ENCODE assay signal across 1 cellular context in genomic region chr4:102554988-102555387, GRCh38.
TF ChIP-seq lines count a peak whose summit lies in the region.

No MANE protein-coding gene starts in this region.

TF ChIP-seq in GM23338, 12 proteins besides CTCF, POLR2A, EP300 and RAD21 (continued from another document):
- TF ChIP-seq, protein P1, sequence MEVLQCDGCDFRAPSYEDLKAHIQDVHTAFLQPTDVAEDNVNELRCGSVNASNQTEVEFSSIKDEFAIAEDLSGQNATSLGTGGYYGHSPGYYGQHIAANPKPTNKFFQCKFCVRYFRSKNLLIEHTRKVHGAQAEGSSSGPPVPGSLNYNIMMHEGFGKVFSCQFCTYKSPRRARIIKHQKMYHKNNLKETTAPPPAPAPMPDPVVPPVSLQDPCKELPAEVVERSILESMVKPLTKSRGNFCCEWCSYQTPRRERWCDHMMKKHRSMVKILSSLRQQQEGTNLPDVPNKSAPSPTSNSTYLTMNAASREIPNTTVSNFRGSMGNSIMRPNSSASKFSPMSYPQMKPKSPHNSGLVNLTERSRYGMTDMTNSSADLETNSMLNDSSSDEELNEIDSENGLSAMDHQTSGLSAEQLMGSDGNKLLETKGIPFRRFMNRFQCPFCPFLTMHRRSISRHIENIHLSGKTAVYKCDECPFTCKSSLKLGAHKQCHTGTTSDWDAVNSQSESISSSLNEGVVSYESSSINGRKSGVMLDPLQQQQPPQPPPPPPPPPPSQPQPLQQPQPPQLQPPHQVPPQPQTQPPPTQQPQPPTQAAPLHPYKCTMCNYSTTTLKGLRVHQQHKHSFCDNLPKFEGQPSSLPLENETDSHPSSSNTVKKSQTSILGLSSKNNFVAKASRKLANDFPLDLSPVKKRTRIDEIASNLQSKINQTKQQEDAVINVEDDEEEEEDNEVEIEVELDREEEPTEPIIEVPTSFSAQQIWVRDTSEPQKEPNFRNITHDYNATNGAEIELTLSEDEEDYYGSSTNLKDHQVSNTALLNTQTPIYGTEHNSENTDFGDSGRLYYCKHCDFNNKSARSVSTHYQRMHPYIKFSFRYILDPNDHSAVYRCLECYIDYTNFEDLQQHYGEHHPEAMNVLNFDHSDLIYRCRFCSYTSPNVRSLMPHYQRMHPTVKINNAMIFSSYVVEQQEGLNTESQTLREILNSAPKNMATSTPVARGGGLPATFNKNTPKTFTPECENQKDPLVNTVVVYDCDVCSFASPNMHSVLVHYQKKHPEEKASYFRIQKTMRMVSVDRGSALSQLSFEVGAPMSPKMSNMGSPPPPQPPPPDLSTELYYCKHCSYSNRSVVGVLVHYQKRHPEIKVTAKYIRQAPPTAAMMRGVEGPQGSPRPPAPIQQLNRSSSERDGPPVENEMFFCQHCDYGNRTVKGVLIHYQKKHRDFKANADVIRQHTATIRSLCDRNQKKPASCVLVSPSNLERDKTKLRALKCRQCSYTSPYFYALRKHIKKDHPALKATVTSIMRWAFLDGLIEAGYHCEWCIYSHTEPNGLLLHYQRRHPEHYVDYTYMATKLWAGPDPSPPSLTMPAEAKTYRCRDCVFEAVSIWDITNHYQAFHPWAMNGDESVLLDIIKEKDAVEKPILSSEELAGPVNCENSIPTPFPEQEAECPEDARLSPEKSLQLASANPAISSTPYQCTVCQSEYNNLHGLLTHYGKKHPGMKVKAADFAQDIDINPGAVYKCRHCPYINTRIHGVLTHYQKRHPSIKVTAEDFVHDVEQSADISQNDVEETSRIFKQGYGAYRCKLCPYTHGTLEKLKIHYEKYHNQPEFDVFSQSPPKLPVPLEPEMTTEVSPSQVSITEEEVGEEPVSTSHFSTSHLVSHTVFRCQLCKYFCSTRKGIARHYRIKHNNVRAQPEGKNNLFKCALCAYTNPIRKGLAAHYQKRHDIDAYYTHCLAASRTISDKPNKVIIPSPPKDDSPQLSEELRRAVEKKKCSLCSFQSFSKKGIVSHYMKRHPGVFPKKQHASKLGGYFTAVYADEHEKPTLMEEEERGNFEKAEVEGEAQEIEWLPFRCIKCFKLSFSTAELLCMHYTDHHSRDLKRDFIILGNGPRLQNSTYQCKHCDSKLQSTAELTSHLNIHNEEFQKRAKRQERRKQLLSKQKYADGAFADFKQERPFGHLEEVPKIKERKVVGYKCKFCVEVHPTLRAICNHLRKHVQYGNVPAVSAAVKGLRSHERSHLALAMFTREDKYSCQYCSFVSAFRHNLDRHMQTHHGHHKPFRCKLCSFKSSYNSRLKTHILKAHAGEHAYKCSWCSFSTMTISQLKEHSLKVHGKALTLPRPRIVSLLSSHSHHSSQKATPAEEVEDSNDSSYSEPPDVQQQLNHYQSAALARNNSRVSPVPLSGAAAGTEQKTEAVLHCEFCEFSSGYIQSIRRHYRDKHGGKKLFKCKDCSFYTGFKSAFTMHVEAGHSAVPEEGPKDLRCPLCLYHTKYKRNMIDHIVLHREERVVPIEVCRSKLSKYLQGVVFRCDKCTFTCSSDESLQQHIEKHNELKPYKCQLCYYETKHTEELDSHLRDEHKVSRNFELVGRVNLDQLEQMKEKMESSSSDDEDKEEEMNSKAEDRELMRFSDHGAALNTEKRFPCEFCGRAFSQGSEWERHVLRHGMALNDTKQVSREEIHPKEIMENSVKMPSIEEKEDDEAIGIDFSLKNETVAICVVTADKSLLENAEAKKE (CRISPR knock-in tag; IDR thresholded peaks at IDR 0.05) = no peak
- TF ChIP-seq NANOG (IDR thresholded peaks at IDR 0.05; ENCODE audit: borderline replicate concordance) (no peak), EZH2 (IDR thresholded peaks at IDR 0.05; ENCODE audit: low read depth, unreplicated experiment) (no peak), POLR2AphosphoS5 (IDR thresholded peaks at IDR 0.05; ENCODE audit: low read depth) (no peak), ZNF331 (CRISPR knock-in tag; IDR thresholded peaks at IDR 0.05; ENCODE audit: low read depth) (no peak), JUNB (IDR thresholded peaks at IDR 0.05; ENCODE audit: unreplicated experiment) (no peak)
- TF ChIP-seq, protein P2, sequence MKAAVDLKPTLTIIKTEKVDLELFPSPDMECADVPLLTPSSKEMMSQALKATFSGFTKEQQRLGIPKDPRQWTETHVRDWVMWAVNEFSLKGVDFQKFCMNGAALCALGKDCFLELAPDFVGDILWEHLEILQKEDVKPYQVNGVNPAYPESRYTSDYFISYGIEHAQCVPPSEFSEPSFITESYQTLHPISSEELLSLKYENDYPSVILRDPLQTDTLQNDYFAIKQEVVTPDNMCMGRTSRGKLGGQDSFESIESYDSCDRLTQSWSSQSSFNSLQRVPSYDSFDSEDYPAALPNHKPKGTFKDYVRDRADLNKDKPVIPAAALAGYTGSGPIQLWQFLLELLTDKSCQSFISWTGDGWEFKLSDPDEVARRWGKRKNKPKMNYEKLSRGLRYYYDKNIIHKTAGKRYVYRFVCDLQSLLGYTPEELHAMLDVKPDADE (IDR thresholded peaks at IDR 0.05) = no peak
